8 cellular contexts compared by ENCODE assay signal in genomic region chr6:10412165-10412947, GRCh38. TPM values are rescaled to one million over a fixed set of nuclear protein-coding genes. Genes with fewer than 3 reads are reported as not detected.
DNase-seq lines count a peak whose midpoint lies in the region; ATAC-seq and TF ChIP-seq lines count a peak whose summit lies in the region.

No MANE protein-coding gene starts in this region.

- TF ChIP-seq CTCF in HFF-Myc (IDR thresholded peaks at IDR 0.05; ENCODE audit: low read depth, low read length, missing control alignments) (no peak), activated B cell treated with CpG ODN at 0.5 μM for 24 hours (IDR thresholded peaks at IDR 0.05) (no peak), nephron (IDR thresholded peaks at IDR 0.05; ENCODE audit: unreplicated experiment in 3 of 3) (no peak)

- H3K4me1 Mint-ChIP-seq in activated B cell treated with CpG ODN at 0.5 μM for 24 hours (peaks cover 22% of the 10 kb centered on the region), nephron (peaks cover 57% of the 10 kb centered on the region)

- H3K9me3 Mint-ChIP-seq in activated B cell treated with CpG ODN at 0.5 μM for 24 hours: peaks cover 11% of the 10 kb centered on the region
- H3K9me3 Mint-ChIP-seq in nephron: peaks cover 10% of the 10 kb centered on the region

- H3K27ac Mint-ChIP-seq in activated B cell treated with CpG ODN at 0.5 μM for 24 hours (peak overlapping the region; percentile 65), nephron (peak overlapping the region in 2 of 3 experiments; percentile 49 to 85)

- peak; percentile 32 for DNase-seq in stimulated activated CD4-positive, alpha-beta T cell treated with anti-CD3 and anti-CD28 coated beads, Interleukin-1b, Interleukin-23, amount 100 ng/mL, for 48 hours
- no peak for DNase-seq in stimulated activated CD4-positive, alpha-beta T cell treated with anti-CD3 and anti-CD28 coated beads, Interleukin-12 subunit alpha, Interleukin-12 subunit beta, amount 100 ng/mL, for 4 hours
- peak; percentile 91 for DNase-seq in HFF-Myc (ENCODE audit: extremely low read depth, low read depth)
- peak; percentile 57 for DNase-seq in NCI-H1092 treated with DMSO at 0.1 percent for 48 hours (lab: John Stamatoyannopoulos, UW)
- no peak for DNase-seq in activated B cell treated with CpG ODN at 0.5 μM for 24 hours
- no peak for DNase-seq in kidney glomerular epithelial cell (lab: John Stamatoyannopoulos, UW)

- intact Hi-C loops in activated B cell treated with CpG ODN at 0.5 μM for 24 hours (cut with micrococcal nuclease): loop anchor here (1.0 to 5.0 kb wide), 3 partner anchors 8 to 475 kb away; partner anchors contain the start of gene SYCP2L

- H3K4me3 ChIP-seq in HFF-Myc (replicated peaks; ENCODE audit: low read depth, low read length): peak overlapping the region; percentile 83

- H3K4me3 Mint-ChIP-seq in activated B cell treated with CpG ODN at 0.5 μM for 24 hours (peak overlapping the region; percentile 92), nephron (peak overlapping the region; percentile 86 to 87 (median 86))

- POLR2A ChIA-PET in activated B cell treated with CpG ODN at 0.5 μM for 24 hours (lab: Charles Lee): no interaction called here

- peaks cover 63% of the 10 kb centered on the region for H3K27me3 Mint-ChIP-seq in activated B cell treated with CpG ODN at 0.5 μM for 24 hours
- peaks cover 97% of the 10 kb centered on the region for H3K27me3 Mint-ChIP-seq in nephron (ENCODE audit: low read depth)

- peak; percentile 60 for ATAC-seq in activated B cell treated with CpG ODN at 0.5 μM for 24 hours (ENCODE audit: low read depth)
- ATAC-seq in esophagus mucosa: peak; percentile 48

- CTCF ChIA-PET in activated B cell treated with CpG ODN at 0.5 μM for 24 hours (lab: Charles Lee): no interaction called here

- H3K36me3 Mint-ChIP-seq in activated B cell treated with CpG ODN at 0.5 μM for 24 hours (ENCODE audit: low read depth) (peaks cover 11% of the 10 kb centered on the region), nephron (ENCODE audit: low read depth) (peaks cover 5% of the 10 kb centered on the region)

RNA-seq across cellular contexts. Expression of gene TFAP2A, which starts 2.5 kb away (rescaled TPM):
- not detected in 2 replicates for total RNA-seq in activated B cell treated with CpG ODN at 0.5 μM for 24 hours
- 59.6 TPM for total RNA-seq in esophagus mucosa

Comparison
In these comparisons a context has a peak if more than half of its experiments do, and no peak if none do; other contexts are left out.
1. DNase-seq: peak in stimulated activated CD4-positive, alpha-beta T cell treated with anti-CD3 and anti-CD28 coated beads, Interleukin-1b, Interleukin-23, amount 100 ng/mL, for 48 hours (single experiment), HFF-Myc (single experiment) and NCI-H1092 treated with DMSO at 0.1 percent for 48 hours (single experiment); none in stimulated activated CD4-positive, alpha-beta T cell treated with anti-CD3 and anti-CD28 coated beads, Interleukin-12 subunit alpha, Interleukin-12 subunit beta, amount 100 ng/mL, for 4 hours (single experiment), activated B cell treated with CpG ODN at 0.5 μM for 24 hours (single experiment) and kidney glomerular epithelial cell (single experiment).
2. RNA of gene TFAP2A, which starts 2.5 kb away (total RNA-seq): 59.6 TPM in esophagus mucosa (single experiment); not detected in activated B cell treated with CpG ODN at 0.5 μM for 24 hours; every median in the first group is over 10 times any median in the second.